ENCODE assay signal across 8 cellular contexts in genomic region chr9:125558453-125559084, GRCh38.
A peak's percentile ranks its signal among the peaks of the same experiment; 100 is the strongest.
DNase-seq lines count a peak whose midpoint lies in the region; ATAC-seq and TF ChIP-seq lines count a peak whose summit lies in the region.

No MANE protein-coding gene starts in this region.

- no peak overlapping the region for H3K4me3 Mint-ChIP-seq in endothelial cell (ENCODE audit: unreplicated experiment)
- no peak overlapping the region for H3K4me3 Mint-ChIP-seq in stimulated activated effector memory CD8-positive, alpha-beta T cell treated with anti-CD3 and anti-CD28 coated beads, Interleukin-12 subunit alpha, Interleukin-12 subunit beta, amount 100 ng/mL, for 72 hours

- H3K36me3 Mint-ChIP-seq in endothelial cell (ENCODE audit: low read depth, unreplicated experiment) = no peaks in the 10 kb centered on the region
- peaks cover 24% of the 10 kb centered on the region for H3K36me3 Mint-ChIP-seq in stimulated activated effector memory CD8-positive, alpha-beta T cell treated with anti-CD3 and anti-CD28 coated beads, Interleukin-12 subunit alpha, Interleukin-12 subunit beta, amount 100 ng/mL, for 72 hours

- peak; percentile 54 for DNase-seq in Caki2 (ENCODE audit: low read depth)
- DNase-seq in NCI-H748 treated with DMSO at 0.1 percent for 48 hours (lab: John Stamatoyannopoulos, UW) = peak; percentile 52
- peak; percentile 40 to 43 for DNase-seq in activated CD4-positive, alpha-beta T cell treated with anti-CD3 and anti-CD28 coated beads, Interleukin-2, amount 50 U/mL, for 4 hours
- peak; percentile 63 for DNase-seq in endothelial cell (ENCODE audit: low spot score)
- DNase-seq in midbrain (lab: John Stamatoyannopoulos, UW) = peak; percentile 83
- peak; percentile 13 to 64 for DNase-seq in stimulated activated effector memory CD8-positive, alpha-beta T cell treated with anti-CD3 and anti-CD28 coated beads, Interleukin-12 subunit alpha, Interleukin-12 subunit beta, amount 100 ng/mL, for 72 hours (ENCODE audit: low spot score in 2 of 2)

- H3K27me3 Mint-ChIP-seq in endothelial cell (ENCODE audit: unreplicated experiment) = no peaks in the 10 kb centered on the region

- H3K27ac Mint-ChIP-seq in endothelial cell (ENCODE audit: unreplicated experiment) = no peak overlapping the region
- no peak overlapping the region for H3K27ac Mint-ChIP-seq in stimulated activated effector memory CD8-positive, alpha-beta T cell treated with anti-CD3 and anti-CD28 coated beads, Interleukin-12 subunit alpha, Interleukin-12 subunit beta, amount 100 ng/mL, for 72 hours

- peaks cover 3% of the 10 kb centered on the region for H3K4me1 Mint-ChIP-seq in endothelial cell (ENCODE audit: unreplicated experiment)
- peaks cover 18% of the 10 kb centered on the region for H3K4me1 Mint-ChIP-seq in stimulated activated effector memory CD8-positive, alpha-beta T cell treated with anti-CD3 and anti-CD28 coated beads, Interleukin-12 subunit alpha, Interleukin-12 subunit beta, amount 100 ng/mL, for 72 hours

- peak; percentile 75 for TF ChIP-seq CTCF in endothelial cell (IDR thresholded peaks at IDR 0.05; ENCODE audit: unreplicated experiment)

- in situ Hi-C loops in Caki2 (cut with HindIII; ENCODE audit: low pct_unique_long_range_greater_than_20kb, low sequenced_read_pairs) = no loop called here

- ATAC-seq in HG03432 (IDR thresholded peaks at IDR 0.05; ENCODE audit: unreplicated experiment) = peak; percentile 58
- peak; percentile 61 for ATAC-seq in stimulated activated effector memory CD8-positive, alpha-beta T cell treated with anti-CD3 and anti-CD28 coated beads, Interleukin-12 subunit alpha, Interleukin-12 subunit beta, amount 100 ng/mL, for 72 hours
- ATAC-seq in HG03571 (IDR thresholded peaks at IDR 0.05; ENCODE audit: unreplicated experiment) = no peak

- H3K9me3 Mint-ChIP-seq in endothelial cell (ENCODE audit: unreplicated experiment) = no peaks in the 10 kb centered on the region
- no peaks in the 10 kb centered on the region for H3K9me3 Mint-ChIP-seq in stimulated activated effector memory CD8-positive, alpha-beta T cell treated with anti-CD3 and anti-CD28 coated beads, Interleukin-12 subunit alpha, Interleukin-12 subunit beta, amount 100 ng/mL, for 72 hours
